In genomic region chr9:120892177-120892747, GRCh38 we compare ENCODE assay signal across 9 cellular contexts. TPM values are rescaled to one million over a fixed set of nuclear protein-coding genes. Genes with fewer than 3 reads are reported as not detected.
DNase-seq lines count a peak whose midpoint lies in the region; ATAC-seq and TF ChIP-seq lines count a peak whose summit lies in the region.
"Had no signal": no experiment of that assay in that cellular context is flagged by ENCODE, and none has a peak within 500 bp of the region (broad histone marks: within the 10 kb centered on the region; RNA-seq: fewer than 3 reads in every experiment).

No MANE protein-coding gene starts in this region.

- H3K4me3 ChIP-seq in spleen, result no peak overlapping the region
- H3K4me3 ChIP-seq: SJSA1 had no signal

- intact Hi-C loops in spleen (cut with DNase I; ENCODE audit: low total_unique reads), result no loop called here

- DNase-seq in NCI-H1092 treated with DMSO at 0.1 percent for 48 hours (lab: John Stamatoyannopoulos, UW) (peak; percentile 47), NCI-H1092 (lab: John Stamatoyannopoulos, UW) (no peak), spleen (no peak), AML-193 (lab: John Stamatoyannopoulos, UW) (no peak), amygdala (lab: John Stamatoyannopoulos, UW) (no peak), NCI-H1105 (lab: John Stamatoyannopoulos, UW) (no peak)
- DNase-seq in T-helper 2 cell treated with Interferon-gamma antibody and Interleukin-4, amounts not matched to agents 5 μg/mL and 100 μg/mL, for 36 hours (ENCODE audit: low spot score), result peak; percentile 32

- peak overlapping the region; percentile 74 for H3K4me3 Mint-ChIP-seq in T-helper 2 cell treated with Interferon-gamma antibody and Interleukin-4, amounts not matched to agents 5 μg/mL and 100 μg/mL, for 36 hours

- TF ChIP-seq CTCF in spleen (IDR thresholded peaks at IDR 0.05 in 8 of 11, conservative IDR thresholded peaks at IDR 0.05 in 3 of 11), result no peak

- peak overlapping the region; percentile 99 for H3K27ac Mint-ChIP-seq in T-helper 2 cell treated with Interferon-gamma antibody and Interleukin-4, amounts not matched to agents 5 μg/mL and 100 μg/mL, for 36 hours

- H3K36me3 Mint-ChIP-seq in T-helper 2 cell treated with Interferon-gamma antibody and Interleukin-4, amounts not matched to agents 5 μg/mL and 100 μg/mL, for 36 hours (ENCODE audit: low read depth), result peaks cover 20% of the 10 kb centered on the region

- H3K27me3 ChIP-seq in spleen (replicated peaks in 1 of 7), result no peaks in the 10 kb centered on the region
- H3K27me3 ChIP-seq: SJSA1 had no signal

- H3K27me3 Mint-ChIP-seq in T-helper 2 cell treated with Interferon-gamma antibody and Interleukin-4, amounts not matched to agents 5 μg/mL and 100 μg/mL, for 36 hours (ENCODE audit: low read depth), result no peaks in the 10 kb centered on the region

- H3K4me1 Mint-ChIP-seq in T-helper 2 cell treated with Interferon-gamma antibody and Interleukin-4, amounts not matched to agents 5 μg/mL and 100 μg/mL, for 36 hours (ENCODE audit: low read depth), result peaks cover 71% of the 10 kb centered on the region

- no peaks in the 10 kb centered on the region for H3K36me3 ChIP-seq in spleen
- H3K36me3 ChIP-seq: SJSA1 had no signal

- peak overlapping the region in 7 of 8 donors; percentile 55 to 81 (median 69) for H3K27ac ChIP-seq in spleen
- H3K27ac ChIP-seq: SJSA1 had no signal

- WGBS in spleen, 5 donors, result 19 to 26% (median 23%) methylated on average over 12 of the region's 12 CpGs

- no peaks in the 10 kb centered on the region for H3K9me3 Mint-ChIP-seq in T-helper 2 cell treated with Interferon-gamma antibody and Interleukin-4, amounts not matched to agents 5 μg/mL and 100 μg/mL, for 36 hours

- H3K4me1 ChIP-seq in spleen, result peaks cover 28 to 64% (median 38%) of the 10 kb centered on the region in 6 donors
- H3K4me1 ChIP-seq: SJSA1 had no signal

- no peaks in the 10 kb centered on the region for H3K9me3 ChIP-seq in spleen
- H3K9me3 ChIP-seq: SJSA1 had no signal

- no peak for TF ChIP-seq POLR2A in spleen (IDR thresholded peaks at IDR 0.05)

- ATAC-seq in HG02870 (IDR thresholded peaks at IDR 0.05; ENCODE audit: unreplicated experiment), result peak; percentile 15

RNA-seq across cellular contexts. Expression of gene PHF19, which starts 15.3 kb away (rescaled TPM):
- 10 to 100 TPM; 33.4 to 53.0 (median 40.5) TPM for total RNA-seq in spleen
- polyA plus RNA-seq in spleen, result 10 to 100 TPM; 12.6 to 29.4 (median 27.7) TPM

RNA-seq across cellular contexts. Expression of gene TRAF1, which starts 34.3 kb away (rescaled TPM):
- total RNA-seq in spleen, result 10 to 100 TPM; 11.9 to 29.2 (median 22.4) TPM
- 10 to 100 TPM in 2 of 3 donors, 1 to 10 TPM in 1; 8.6 to 13.0 (median 10.2) TPM for polyA plus RNA-seq in spleen

RNA-seq across cellular contexts. Expression of gene PSMD5, which starts 49.5 kb away (rescaled TPM):
- total RNA-seq in spleen, result 10 to 100 TPM; 26.1 to 41.4 (median 34.8) TPM
- 10 to 100 TPM in 2 of 3 donors, 1 to 10 TPM in 1; 8.9 to 14.0 (median 11.3) TPM for polyA plus RNA-seq in spleen

Comparison
In these comparisons a context has a peak if more than half of its experiments do, and no peak if none do; other contexts are left out.
1. DNase-seq: peak in NCI-H1092 treated with DMSO at 0.1 percent for 48 hours (single experiment) and T-helper 2 cell treated with Interferon-gamma antibody and Interleukin-4, amounts not matched to agents 5 μg/mL and 100 μg/mL, for 36 hours (single experiment); none in NCI-H1092 (single experiment), spleen (single experiment), AML-193 (0 of 2), amygdala (0 of 56) and NCI-H1105 (single experiment).